8 cellular contexts compared by ENCODE assay signal in the genomic region with DNA sequence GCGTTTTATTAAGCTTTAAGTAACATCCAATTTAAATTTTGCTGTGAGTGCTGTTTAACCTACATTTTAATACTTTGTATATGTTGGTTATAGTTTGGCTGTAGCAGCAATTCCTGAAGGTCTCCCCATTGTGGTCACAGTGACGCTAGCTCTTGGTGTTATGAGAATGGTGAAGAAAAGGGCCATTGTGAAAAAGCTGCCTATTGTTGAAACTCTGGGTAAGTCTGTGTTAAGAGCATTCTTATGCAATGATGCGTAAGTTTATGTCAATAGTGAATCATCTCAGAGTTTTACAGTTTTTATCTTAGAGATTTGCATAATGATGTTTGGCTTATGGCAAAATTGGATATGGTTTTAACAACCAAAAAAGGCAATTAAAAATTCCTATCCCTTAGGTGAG.
DNase-seq lines count a peak whose midpoint lies in the region; ATAC-seq and TF ChIP-seq lines count a peak whose summit lies in the region.

No MANE protein-coding gene starts in this region.

- peak; percentile 68 for DNase-seq in AG20443 (ENCODE audit: low spot score)
- peak; percentile 47 for DNase-seq in LoVo (ENCODE audit: low spot score)
- DNase-seq in brain microvascular endothelial cell: peak; percentile 93
- peak; percentile 81 for DNase-seq in kidney tubule cell (ENCODE audit: low spot score)
- no peak for DNase-seq in NCI-H2029 treated with DMSO at 0.1 percent for 48 hours (lab: John Stamatoyannopoulos, UW)
- no peak for DNase-seq in tibial artery
- DNase-seq in activated naive CD4-positive, alpha-beta T cell treated with anti-CD3 and anti-CD28 coated beads for 36 hours: no peak

- no peak for ATAC-seq in activated T-helper 17 cell treated with anti-CD3 and anti-CD28 coated beads, Interleukin-2, amount 50 U/mL, for 72 hours (replicated peaks)

- H3K36me3 Mint-ChIP-seq in activated naive CD4-positive, alpha-beta T cell treated with anti-CD3 and anti-CD28 coated beads for 36 hours (ENCODE audit: low read depth): peaks cover 41% of the 10 kb centered on the region
- H3K36me3 Mint-ChIP-seq in activated T-helper 17 cell treated with anti-CD3 and anti-CD28 coated beads, Interleukin-2, amount 50 U/mL, for 72 hours (ENCODE audit: low read depth): peaks cover 98% of the 10 kb centered on the region

- H3K9me3 Mint-ChIP-seq in activated naive CD4-positive, alpha-beta T cell treated with anti-CD3 and anti-CD28 coated beads for 36 hours: no peaks in the 10 kb centered on the region
- H3K9me3 Mint-ChIP-seq in activated T-helper 17 cell treated with anti-CD3 and anti-CD28 coated beads, Interleukin-2, amount 50 U/mL, for 72 hours: no peaks in the 10 kb centered on the region

- no peaks in the 10 kb centered on the region for H3K27me3 Mint-ChIP-seq in activated naive CD4-positive, alpha-beta T cell treated with anti-CD3 and anti-CD28 coated beads for 36 hours (ENCODE audit: low read depth)
- no peaks in the 10 kb centered on the region for H3K27me3 Mint-ChIP-seq in activated T-helper 17 cell treated with anti-CD3 and anti-CD28 coated beads, Interleukin-2, amount 50 U/mL, for 72 hours

- H3K27me3 ChIP-seq in brain microvascular endothelial cell (replicated peaks) (no peaks in the 10 kb centered on the region), tibial artery (no peaks in the 10 kb centered on the region)

- H3K4me1 Mint-ChIP-seq in activated naive CD4-positive, alpha-beta T cell treated with anti-CD3 and anti-CD28 coated beads for 36 hours (ENCODE audit: low read depth): no peaks in the 10 kb centered on the region
- no peaks in the 10 kb centered on the region for H3K4me1 Mint-ChIP-seq in activated T-helper 17 cell treated with anti-CD3 and anti-CD28 coated beads, Interleukin-2, amount 50 U/mL, for 72 hours

- intact Hi-C loops in tibial artery (cut with DNase I; ENCODE audit: low total_unique reads): no loop called here
- intact Hi-C loops in activated naive CD4-positive, alpha-beta T cell treated with anti-CD3 and anti-CD28 coated beads for 36 hours (cut with micrococcal nuclease): no loop called here

- no peak for TF ChIP-seq CTCF in brain microvascular endothelial cell (IDR thresholded peaks at IDR 0.05; ENCODE audit: low read depth, low read length, missing control alignments)
- no peak for TF ChIP-seq CTCF in tibial artery (IDR thresholded peaks at IDR 0.05)

- H3K4me3 ChIP-seq in brain microvascular endothelial cell (ENCODE audit: low read depth, low read length) (no peak overlapping the region), tibial artery (no peak overlapping the region)

- no peak overlapping the region for H3K4me3 Mint-ChIP-seq in activated naive CD4-positive, alpha-beta T cell treated with anti-CD3 and anti-CD28 coated beads for 36 hours
- H3K4me3 Mint-ChIP-seq in activated T-helper 17 cell treated with anti-CD3 and anti-CD28 coated beads, Interleukin-2, amount 50 U/mL, for 72 hours: no peak overlapping the region

- H3K27ac ChIP-seq in brain microvascular endothelial cell: peak overlapping the region; percentile 89
- H3K27ac ChIP-seq in tibial artery: no peak overlapping the region

- H3K36me3 ChIP-seq in brain microvascular endothelial cell (replicated peaks) (peaks cover 8% of the 10 kb centered on the region), tibial artery (peaks cover 46 to 61% (median 48%) of the 10 kb centered on the region in 3 donors)

- CTCF ChIA-PET in activated naive CD4-positive, alpha-beta T cell treated with anti-CD3 and anti-CD28 coated beads for 36 hours (lab: Charles Lee): interaction anchor here (1.2 kb wide), 1 partner anchor 15 kb away, joined by 3 read pairs; no protein-coding TSS in a partner anchor

- in situ Hi-C loops in brain microvascular endothelial cell (cut with HindIII; ENCODE audit: low pct_ligation_motif_present, low sequenced_read_pairs): no loop called here

- H3K4me1 ChIP-seq in tibial artery: no peaks in the 10 kb centered on the region

- no peaks in the 10 kb centered on the region for H3K9me3 ChIP-seq in tibial artery

- no peak overlapping the region for H3K27ac Mint-ChIP-seq in activated naive CD4-positive, alpha-beta T cell treated with anti-CD3 and anti-CD28 coated beads for 36 hours
- no peak overlapping the region for H3K27ac Mint-ChIP-seq in activated T-helper 17 cell treated with anti-CD3 and anti-CD28 coated beads, Interleukin-2, amount 50 U/mL, for 72 hours

Comparison
In these comparisons a context has a peak if more than half of its experiments do, and no peak if none do; other contexts are left out.
1. DNase-seq: peak in AG20443 (single experiment), LoVo (single experiment), brain microvascular endothelial cell (single experiment) and kidney tubule cell (single experiment); none in NCI-H2029 treated with DMSO at 0.1 percent for 48 hours (single experiment), tibial artery (0 of 2) and activated naive CD4-positive, alpha-beta T cell treated with anti-CD3 and anti-CD28 coated beads for 36 hours (single experiment).